Comparison of ENCODE assay signal across 21 cellular contexts in the genomic region with DNA sequence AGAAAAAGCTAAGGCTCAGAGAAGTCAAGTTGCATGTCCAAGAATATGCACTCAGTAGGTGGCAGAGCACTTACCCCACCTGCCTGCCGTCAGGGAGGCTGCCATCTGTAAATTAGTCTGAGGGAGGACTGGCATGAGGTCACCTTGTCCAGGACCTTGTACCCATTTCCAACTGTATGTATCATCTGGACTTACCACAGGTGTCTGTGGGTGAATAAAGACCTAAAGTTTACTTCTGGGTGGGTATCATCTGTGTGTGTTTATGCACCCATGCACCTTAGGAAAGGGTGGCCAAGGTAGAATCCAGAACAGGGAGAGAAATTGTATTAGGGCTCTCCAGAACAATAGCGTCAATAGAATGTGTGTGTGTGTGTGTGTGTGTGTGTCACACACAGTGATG.
DNase-seq lines count a peak whose midpoint lies in the region; ATAC-seq, FAIRE-seq and TF ChIP-seq lines count a peak whose summit lies in the region.
"Had no signal": no experiment of that assay in that cellular context is flagged by ENCODE, and none has a peak within 500 bp of the region (broad histone marks: within the 10 kb centered on the region; RNA-seq: fewer than 3 reads in every experiment).

No MANE protein-coding gene starts in this region.

- H3K27me3 Mint-ChIP-seq in activated T-cell treated with anti-CD3 and anti-CD28 coated beads, Interleukin-2, amount 50 U/mL, for 72 hours (ENCODE audit: low read depth): peaks cover 33% of the 10 kb centered on the region

- H3K27ac Mint-ChIP-seq in activated T-cell treated with anti-CD3 and anti-CD28 coated beads, Interleukin-2, amount 50 U/mL, for 72 hours: no peak overlapping the region

- no peak overlapping the region for H3K4me2 ChIP-seq in OCI-LY7 (ENCODE audit: low read length)
- H3K4me2 ChIP-seq in hepatocyte: no peak overlapping the region

- H3K4me3 ChIP-seq in OCI-LY7 (ENCODE audit: low read depth, low read length, poor library complexity, severe bottlenecking) (no peak overlapping the region), dorsolateral prefrontal cortex (no peak overlapping the region), hepatocyte (no peak overlapping the region)
- H3K4me3 ChIP-seq: colonic mucosa, GM23248, left lung, MG63 had no signal

- H3K36me3 ChIP-seq in OCI-LY7 (ENCODE audit: insufficient read depth, low read length) (no peaks in the 10 kb centered on the region), hepatocyte (replicated peaks; ENCODE audit: insufficient read depth, low read depth) (no peaks in the 10 kb centered on the region)
- H3K36me3 ChIP-seq: colonic mucosa, left lung, MG63, WERI-Rb-1 had no signal

- H3K79me2 ChIP-seq in OCI-LY7 (ENCODE audit: insufficient read depth, low read depth, low read length) (no peaks in the 10 kb centered on the region), hepatocyte (no peaks in the 10 kb centered on the region)

- H3K9me3 Mint-ChIP-seq in activated T-cell treated with anti-CD3 and anti-CD28 coated beads, Interleukin-2, amount 50 U/mL, for 72 hours: no peaks in the 10 kb centered on the region

- 64% methylated on average over 2 of the region's 2 CpGs for WGBS in hepatocyte (ENCODE audit: low lambda C conversion rate, missing lambda C conversion rate)

- H3K9me2 ChIP-seq in OCI-LY7 (ENCODE audit: insufficient read depth, low read length) (no peaks in the 10 kb centered on the region), hepatocyte (replicated peaks; ENCODE audit: insufficient read depth) (no peaks in the 10 kb centered on the region)

- no peaks in the 10 kb centered on the region for H3K9me3 ChIP-seq in OCI-LY7 (ENCODE audit: low read length)
- H3K9me3 ChIP-seq in hepatocyte (ENCODE audit: low read depth): no peaks in the 10 kb centered on the region
- H3K9me3 ChIP-seq: colonic mucosa, left lung, MG63 had no signal

- FAIRE-seq in HTR-8/SVneo (lab: Jason Lieb, UNC): no peak
- FAIRE-seq: astrocyte had no signal

- no peak for DNase-seq in activated T-cell treated with anti-CD3 and anti-CD28 coated beads, Interleukin-2, amount 50 U/mL, for 72 hours
- no peak for DNase-seq in activated T-cell treated with anti-CD3 and anti-CD28 coated beads, Interleukin-2, amount 50 U/mL, for 1 hour
- no peak for DNase-seq in OCI-LY7 (ENCODE audit: low spot score)
- DNase-seq in dorsolateral prefrontal cortex: no peak
- DNase-seq in ureter (ENCODE audit: low spot score): peak; percentile 3
- no peak for DNase-seq in hepatocyte (ENCODE audit: low spot score)
- DNase-seq in HTR-8/SVneo (ENCODE audit: insufficient read length, low spot score): no peak
- DNase-seq in CD1c-positive myeloid dendritic cell (ENCODE audit: extremely low spot score): no peak
- DNase-seq: activated gamma-delta T cell; colonic mucosa; foreskin keratinocyte; GM23248; left lung; NCI-H2029; occipital lobe; Right ventricle myocardium superior; stimulated activated CD4-positive, alpha-beta T cell treated with anti-CD3 and anti-CD28 coated beads, Interleukin-15, amount 100 ng/mL, for 24 hours; trophoblast cell had no signal

- H3K27ac ChIP-seq in OCI-LY7 (ENCODE audit: low read depth, low read length, poor library complexity, severe bottlenecking) (no peak overlapping the region), dorsolateral prefrontal cortex (peak overlapping the region in 40 of 59 donors; percentile 12 to 82 (median 64)), hepatocyte (no peak overlapping the region)
- H3K27ac ChIP-seq: colonic mucosa, foreskin keratinocyte, GM23248, left lung, WERI-Rb-1 had no signal

- POLR2A ChIA-PET in OCI-LY7 (lab: Charles Lee): no interaction called here

- no TSS peak for BruUV-seq in OCI-LY7 (replicated peaks; lab: Mats Ljungman, UMichigan)

- no peaks in the 10 kb centered on the region for H4K20me1 ChIP-seq in OCI-LY7 (ENCODE audit: insufficient read depth, low read length)
- no peaks in the 10 kb centered on the region for H4K20me1 ChIP-seq in hepatocyte (ENCODE audit: insufficient read depth, poor library complexity, severe bottlenecking)

- intact Hi-C loops in OCI-LY7 (cut with micrococcal nuclease; ENCODE audit: unreplicated experiment) (loop anchor here (2.0 kb wide), 1 partner anchor 215 kb away; no protein-coding TSS in a partner anchor), dorsolateral prefrontal cortex (cut with DNase I) (loop anchor here (2.0 to 5.0 kb wide), 4 partner anchors 59 to 215 kb away; no protein-coding TSS in a partner anchor)

- H3K4me1 ChIP-seq in OCI-LY7 (ENCODE audit: insufficient read depth, low read length, poor library complexity, severe bottlenecking) (no peaks in the 10 kb centered on the region), hepatocyte (ENCODE audit: insufficient read depth) (no peaks in the 10 kb centered on the region)
- H3K4me1 ChIP-seq: colonic mucosa, foreskin keratinocyte, left lung had no signal

- no peaks in the 10 kb centered on the region for H3K36me3 Mint-ChIP-seq in activated T-cell treated with anti-CD3 and anti-CD28 coated beads, Interleukin-2, amount 50 U/mL, for 72 hours (ENCODE audit: insufficient read depth in 2 of 2)

- H3K4me1 Mint-ChIP-seq in activated T-cell treated with anti-CD3 and anti-CD28 coated beads, Interleukin-2, amount 50 U/mL, for 72 hours (ENCODE audit: low read depth): no peaks in the 10 kb centered on the region

- ATAC-seq in activated T-cell treated with anti-CD3 and anti-CD28 coated beads, Interleukin-2, amount 50 U/mL, for 72 hours (replicated peaks in 1 of 2): peak; percentile 25 to 56
- ATAC-seq: left lung had no signal

- H3K27me3 ChIP-seq in dorsolateral prefrontal cortex (peaks cover 0 to 6% (median 0%) of the 10 kb centered on the region in 45 donors), hepatocyte (peaks cover 13% of the 10 kb centered on the region)
- H3K27me3 ChIP-seq: colonic mucosa, left lung, MG63 had no signal

- 0 out of 2 replicates have a peak, but pooled peaks have one; percentile 2 for TF ChIP-seq CTCF in OCI-LY7 (conservative IDR thresholded peaks at IDR 0.05; ENCODE audit: low read length)
- TF ChIP-seq CTCF in dorsolateral prefrontal cortex (IDR thresholded peaks at IDR 0.05 in 54 of 56, conservative IDR thresholded peaks at IDR 0.05 in 2 of 56; ENCODE audit: low read depth in 1 of 56, partially characterized antibody in 56 of 56): peak in 1 of 56 donors; percentile 2
- TF ChIP-seq CTCF in hepatocyte (IDR thresholded peaks at IDR 0.05; ENCODE audit: poor library complexity): no peak

- no peak overlapping the region for H3K4me3 Mint-ChIP-seq in activated T-cell treated with anti-CD3 and anti-CD28 coated beads, Interleukin-2, amount 50 U/mL, for 72 hours

- H2AFZ ChIP-seq in OCI-LY7 (ENCODE audit: low read length): no peak overlapping the region
- H2AFZ ChIP-seq in hepatocyte: no peak overlapping the region
- H2AFZ ChIP-seq: GM23248 had no signal

- CTCF ChIA-PET in OCI-LY7 (lab: Charles Lee; ENCODE audit: unreplicated experiment): no interaction called here

Comparison
In these comparisons a context has a peak if more than half of its experiments do, and no peak if none do; other contexts are left out.
1. H3K27ac ChIP-seq: peak in dorsolateral prefrontal cortex (40 of 59); none in OCI-LY7 (single experiment) and hepatocyte (single experiment).